In genomic region chr4:186203391-186203802, GRCh38 we compare ENCODE assay signal across 1 cellular context.
A peak's percentile ranks its signal among the peaks of the same experiment; 100 is the strongest.
TF ChIP-seq lines count a peak whose summit lies in the region.

No MANE protein-coding gene starts in this region.

TF ChIP-seq in K562, 482 proteins besides CTCF, POLR2A, EP300 and RAD21 (continued from another document and continues in another):
- TF ChIP-seq, protein P1, sequence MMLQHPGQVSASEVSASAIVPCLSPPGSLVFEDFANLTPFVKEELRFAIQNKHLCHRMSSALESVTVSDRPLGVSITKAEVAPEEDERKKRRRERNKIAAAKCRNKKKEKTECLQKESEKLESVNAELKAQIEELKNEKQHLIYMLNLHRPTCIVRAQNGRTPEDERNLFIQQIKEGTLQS (IDR thresholded peaks at IDR 0.05) = no peak
- TF ChIP-seq, protein P1 (CRISPR knock-in tag; conservative IDR thresholded peaks at IDR 0.05) = no peak
- no peak for TF ChIP-seq POLR3G (IDR thresholded peaks at IDR 0.05; ENCODE audit: extremely low read depth, insufficient read length, insufficient replicate concordance)
- no peak for TF ChIP-seq SMARCC2 (IDR thresholded peaks at IDR 0.05; ENCODE audit: low read depth)
- no peak for TF ChIP-seq NR4A1 (CRISPR knock-in tag; IDR thresholded peaks at IDR 0.05)
- TF ChIP-seq NR4A1 (tag; IDR thresholded peaks at IDR 0.05) = no peak
- peak; percentile 97 for TF ChIP-seq ETV1 (tag; conservative IDR thresholded peaks at IDR 0.05; ENCODE audit: low read depth)
- TF ChIP-seq ZNF512 (tag; IDR thresholded peaks at IDR 0.05) = no peak
- TF ChIP-seq CREM (IDR thresholded peaks at IDR 0.05; ENCODE audit: low read depth) = 0 out of 2 replicates have a peak, but pooled peaks have one; percentile 9
- TF ChIP-seq ZNF766 (CRISPR knock-in tag; conservative IDR thresholded peaks at IDR 0.05) = no peak
- TF ChIP-seq NELFE (IDR thresholded peaks at IDR 0.05; ENCODE audit: insufficient read depth, insufficient read length) = no peak
- TF ChIP-seq NCOA1 (IDR thresholded peaks at IDR 0.05; ENCODE audit: low read depth) = 0 out of 2 replicates have a peak, but pooled peaks have one; percentile 16
- TF ChIP-seq TCF3 (CRISPR knock-in tag; IDR thresholded peaks at IDR 0.05) = peak; percentile 46; the same call in 1 of the 2 replicates
- TF ChIP-seq ZNF778 (CRISPR knock-in tag; IDR thresholded peaks at IDR 0.05) = no peak
- TF ChIP-seq DMBX1 (CRISPR knock-in tag; IDR thresholded peaks at IDR 0.05; ENCODE audit: borderline replicate concordance) = no peak
- TF ChIP-seq, protein P2, sequence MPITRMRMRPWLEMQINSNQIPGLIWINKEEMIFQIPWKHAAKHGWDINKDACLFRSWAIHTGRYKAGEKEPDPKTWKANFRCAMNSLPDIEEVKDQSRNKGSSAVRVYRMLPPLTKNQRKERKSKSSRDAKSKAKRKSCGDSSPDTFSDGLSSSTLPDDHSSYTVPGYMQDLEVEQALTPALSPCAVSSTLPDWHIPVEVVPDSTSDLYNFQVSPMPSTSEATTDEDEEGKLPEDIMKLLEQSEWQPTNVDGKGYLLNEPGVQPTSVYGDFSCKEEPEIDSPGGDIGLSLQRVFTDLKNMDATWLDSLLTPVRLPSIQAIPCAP (CRISPR knock-in tag; IDR thresholded peaks at IDR 0.05; ENCODE audit: borderline replicate concordance) = no peak
- TF ChIP-seq HIVEP1 (CRISPR knock-in tag; IDR thresholded peaks at IDR 0.05) = no peak
- peak; percentile 77 for TF ChIP-seq CBFA2T3 (IDR thresholded peaks at IDR 0.05)
- TF ChIP-seq FOS (IDR thresholded peaks at IDR 0.05; ENCODE audit: extremely low read depth, insufficient read length) = no peak
- TF ChIP-seq ZC3H11A (IDR thresholded peaks at IDR 0.05; ENCODE audit: low read depth, low read length) = no peak
- TF ChIP-seq ZNF609 (CRISPR knock-in tag; IDR thresholded peaks at IDR 0.05; ENCODE audit: borderline replicate concordance) = no peak
- TF ChIP-seq SP2 (IDR thresholded peaks at IDR 0.05; ENCODE audit: extremely low read depth, low read depth, low read length, poor library complexity, severe bottlenecking) = no peak
- TF ChIP-seq ARHGAP35 (IDR thresholded peaks at IDR 0.05; ENCODE audit: partially characterized antibody) = no peak
- TF ChIP-seq NEUROD1 (IDR thresholded peaks at IDR 0.05; ENCODE audit: borderline replicate concordance, low read depth, low read length, partially characterized antibody) = no peak
- no peak for TF ChIP-seq ZNF134 (CRISPR knock-in tag; conservative IDR thresholded peaks at IDR 0.05)
- no peak for TF ChIP-seq SIX5 (IDR thresholded peaks at IDR 0.05; ENCODE audit: borderline replicate concordance in 1 of 2, insufficient read depth in 1 of 2, low read depth in 1 of 2, low read length in 2 of 2)
- TF ChIP-seq KDM1A (IDR thresholded peaks at IDR 0.05) = no peak
- no peak for TF ChIP-seq AFF4 (CRISPR knock-in tag; IDR thresholded peaks at IDR 0.05)
- no peak for TF ChIP-seq CREBBP (IDR thresholded peaks at IDR 0.05; ENCODE audit: low read depth, low read length)
- TF ChIP-seq TRIM24 (IDR thresholded peaks at IDR 0.05) = no peak
- no peak for TF ChIP-seq HMGXB4 (CRISPR knock-in tag; IDR thresholded peaks at IDR 0.05)
- peak; percentile 58 for TF ChIP-seq ARID1B (IDR thresholded peaks at IDR 0.05)
- peak; percentile 79; the same call in 1 of the 2 replicates for TF ChIP-seq TFAP4 (CRISPR knock-in tag; IDR thresholded peaks at IDR 0.05; ENCODE audit: borderline replicate concordance)
- TF ChIP-seq GATAD2A (IDR thresholded peaks at IDR 0.05) = no peak
- TF ChIP-seq, protein P3, sequence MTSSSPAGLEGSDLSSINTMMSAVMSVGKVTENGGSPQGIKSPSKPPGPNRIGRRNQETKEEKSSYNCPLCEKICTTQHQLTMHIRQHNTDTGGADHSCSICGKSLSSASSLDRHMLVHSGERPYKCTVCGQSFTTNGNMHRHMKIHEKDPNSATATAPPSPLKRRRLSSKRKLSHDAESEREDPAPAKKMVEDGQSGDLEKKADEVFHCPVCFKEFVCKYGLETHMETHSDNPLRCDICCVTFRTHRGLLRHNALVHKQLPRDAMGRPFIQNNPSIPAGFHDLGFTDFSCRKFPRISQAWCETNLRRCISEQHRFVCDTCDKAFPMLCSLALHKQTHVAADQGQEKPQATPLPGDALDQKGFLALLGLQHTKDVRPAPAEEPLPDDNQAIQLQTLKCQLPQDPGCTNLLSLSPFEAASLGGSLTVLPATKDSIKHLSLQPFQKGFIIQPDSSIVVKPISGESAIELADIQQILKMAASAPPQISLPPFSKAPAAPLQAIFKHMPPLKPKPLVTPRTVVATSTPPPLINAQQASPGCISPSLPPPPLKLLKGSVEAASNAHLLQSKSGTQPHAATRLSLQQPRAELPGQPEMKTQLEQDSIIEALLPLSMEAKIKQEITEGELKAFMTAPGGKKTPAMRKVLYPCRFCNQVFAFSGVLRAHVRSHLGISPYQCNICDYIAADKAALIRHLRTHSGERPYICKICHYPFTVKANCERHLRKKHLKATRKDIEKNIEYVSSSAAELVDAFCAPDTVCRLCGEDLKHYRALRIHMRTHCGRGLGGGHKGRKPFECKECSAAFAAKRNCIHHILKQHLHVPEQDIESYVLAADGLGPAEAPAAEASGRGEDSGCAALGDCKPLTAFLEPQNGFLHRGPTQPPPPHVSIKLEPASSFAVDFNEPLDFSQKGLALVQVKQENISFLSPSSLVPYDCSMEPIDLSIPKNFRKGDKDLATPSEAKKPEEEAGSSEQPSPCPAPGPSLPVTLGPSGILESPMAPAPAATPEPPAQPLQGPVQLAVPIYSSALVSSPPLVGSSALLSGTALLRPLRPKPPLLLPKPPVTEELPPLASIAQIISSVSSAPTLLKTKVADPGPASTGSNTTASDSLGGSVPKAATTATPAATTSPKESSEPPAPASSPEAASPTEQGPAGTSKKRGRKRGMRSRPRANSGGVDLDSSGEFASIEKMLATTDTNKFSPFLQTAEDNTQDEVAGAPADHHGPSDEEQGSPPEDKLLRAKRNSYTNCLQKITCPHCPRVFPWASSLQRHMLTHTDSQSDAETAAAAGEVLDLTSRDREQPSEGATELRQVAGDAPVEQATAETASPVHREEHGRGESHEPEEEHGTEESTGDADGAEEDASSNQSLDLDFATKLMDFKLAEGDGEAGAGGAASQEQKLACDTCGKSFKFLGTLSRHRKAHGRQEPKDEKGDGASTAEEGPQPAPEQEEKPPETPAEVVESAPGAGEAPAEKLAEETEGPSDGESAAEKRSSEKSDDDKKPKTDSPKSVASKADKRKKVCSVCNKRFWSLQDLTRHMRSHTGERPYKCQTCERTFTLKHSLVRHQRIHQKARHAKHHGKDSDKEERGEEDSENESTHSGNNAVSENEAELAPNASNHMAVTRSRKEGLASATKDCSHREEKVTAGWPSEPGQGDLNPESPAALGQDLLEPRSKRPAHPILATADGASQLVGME (CRISPR knock-in tag; IDR thresholded peaks at IDR 0.05) = no peak
- peak; percentile 44; the same call in 1 of the 2 replicates for TF ChIP-seq RNF2 (IDR thresholded peaks at IDR 0.05)
